17 cellular contexts compared by ENCODE assay signal in genomic region chr2:170997893-170998477, GRCh38.
DNase-seq lines count a peak whose midpoint lies in the region; ATAC-seq and TF ChIP-seq lines count a peak whose summit lies in the region.
"Had no signal": no experiment of that assay in that cellular context is flagged by ENCODE, and none has a peak within 500 bp of the region (broad histone marks: within the 10 kb centered on the region; RNA-seq: fewer than 3 reads in every experiment).

No MANE protein-coding gene starts in this region.

- H3K4me2 ChIP-seq in H9 (ENCODE audit: insufficient read depth, insufficient read length, low read length) = no peak overlapping the region
- H3K4me2 ChIP-seq: PC-9 had no signal

- no peak overlapping the region for H3K9ac ChIP-seq in H9 (ENCODE audit: extremely low read depth, insufficient read length, low read length)

- H4K20me1 ChIP-seq in H9 (ENCODE audit: control insufficient read depth, insufficient read depth, insufficient read length) = no peaks in the 10 kb centered on the region

- no peak overlapping the region for H2BK20ac ChIP-seq in H9 (ENCODE audit: low read depth, low read length, poor library complexity, severe bottlenecking)

- no peak overlapping the region for H4K91ac ChIP-seq in H9 (ENCODE audit: insufficient read length, low read depth, low read length)

- peak overlapping the region; percentile 51 for H3K27ac Mint-ChIP-seq in CD4-positive, alpha-beta T cell
- peak overlapping the region in 2 of 3 experiments; percentile 7 to 21; a peak in 3 of 7 replicates for H3K27ac Mint-ChIP-seq in H9
- H3K27ac Mint-ChIP-seq in memory B cell = peak overlapping the region; percentile 4
- no peak overlapping the region for H3K27ac Mint-ChIP-seq in MCF 10A (ENCODE audit: low read depth, unreplicated experiment)
- H3K27ac Mint-ChIP-seq: CD8-positive, alpha-beta T cell had no signal

- no peak overlapping the region for H3K56ac ChIP-seq in H9 (ENCODE audit: insufficient read length, low read depth, low read length)

- no peak for TF ChIP-seq CTCF in CD4-positive, alpha-beta T cell (IDR thresholded peaks at IDR 0.05)
- TF ChIP-seq CTCF in H9 (conservative IDR thresholded peaks at IDR 0.05) = no peak
- no peak for TF ChIP-seq CTCF in VCaP (conservative IDR thresholded peaks at IDR 0.05)
- TF ChIP-seq CTCF in MCF 10A (IDR thresholded peaks at IDR 0.05; ENCODE audit: unreplicated experiment) = no peak

- no peak overlapping the region for H3T11ph ChIP-seq in H9 (ENCODE audit: low read length)

- H3K23me2 ChIP-seq in H9 (ENCODE audit: insufficient read length, low read depth, low read length, poor library complexity, severe bottlenecking) = no peaks in the 10 kb centered on the region

- no peak overlapping the region for H2AK5ac ChIP-seq in H9 (ENCODE audit: insufficient read length, low read length)

- BruUV-seq in MCF 10A (replicated peaks; lab: Mats Ljungman, UMichigan) = no TSS peak

- H2BK5ac ChIP-seq in H9 (ENCODE audit: insufficient read length, low read length) = no peak overlapping the region

- no peak for ATAC-seq in CD4-positive, alpha-beta T cell (ENCODE audit: poor library complexity)
- no peak for ATAC-seq in memory B cell (ENCODE audit: low read depth)
- ATAC-seq in HG02870 (IDR thresholded peaks at IDR 0.05; ENCODE audit: unreplicated experiment) = no peak
- ATAC-seq: CD8-positive, alpha-beta T cell had no signal

- H3K18ac ChIP-seq in H9 (ENCODE audit: insufficient read length, low read depth, low read length) = no peak overlapping the region

- no peaks in the 10 kb centered on the region for H3K4me1 Mint-ChIP-seq in CD4-positive, alpha-beta T cell (ENCODE audit: low read depth)
- peaks cover 3 to 8% of the 10 kb centered on the region in 2 experiments; a peak in 3 of 4 replicates for H3K4me1 Mint-ChIP-seq in H9
- H3K4me1 Mint-ChIP-seq in memory B cell = no peaks in the 10 kb centered on the region
- H3K4me1 Mint-ChIP-seq in MCF 10A (ENCODE audit: insufficient read depth, unreplicated experiment) = no peaks in the 10 kb centered on the region

- H2AFZ ChIP-seq in H9 (ENCODE audit: low read length) = no peak overlapping the region
- H2AFZ ChIP-seq: PC-9 had no signal

- no peaks in the 10 kb centered on the region for H3K79me2 ChIP-seq in H9 (ENCODE audit: insufficient read depth, low read length)

- CTCF ChIA-PET in CD4-positive, alpha-beta T cell (lab: Charles Lee) = no interaction called here
- CTCF ChIA-PET in MCF 10A (lab: Yijun Ruan, JAX) = no interaction called here

- H3K27me3 ChIP-seq in CD4-positive, alpha-beta T cell (ENCODE audit: control insufficient read depth, insufficient read depth, low read length) = no peaks in the 10 kb centered on the region
- no peaks in the 10 kb centered on the region for H3K27me3 ChIP-seq in H9 (ENCODE audit: insufficient read depth, low read length)
- H3K27me3 ChIP-seq: MG63, SJSA1 had no signal

- no peak overlapping the region for H4K5ac ChIP-seq in H9 (ENCODE audit: insufficient read length, low read depth, low read length)

- no peaks in the 10 kb centered on the region for H3K9me3 Mint-ChIP-seq in CD4-positive, alpha-beta T cell
- H3K9me3 Mint-ChIP-seq in H9 = no peaks in the 10 kb centered on the region
- no peaks in the 10 kb centered on the region for H3K9me3 Mint-ChIP-seq in memory B cell
- H3K9me3 Mint-ChIP-seq in MCF 10A (ENCODE audit: unreplicated experiment) = no peaks in the 10 kb centered on the region
- H3K9me3 Mint-ChIP-seq: CD8-positive, alpha-beta T cell had no signal

- no peaks in the 10 kb centered on the region for H3K9me3 ChIP-seq in CD4-positive, alpha-beta T cell (ENCODE audit: control insufficient read depth, low read length)
- H3K9me3 ChIP-seq in H9 (ENCODE audit: control insufficient read depth, low read depth, low read length) = no peaks in the 10 kb centered on the region
- H3K9me3 ChIP-seq: MG63, SJSA1 had no signal

- POLR2A ChIA-PET in CD4-positive, alpha-beta T cell (lab: Charles Lee) = no interaction called here
- POLR2A ChIA-PET in MCF 10A (lab: Yijun Ruan, JAX) = no interaction called here

- no peaks in the 10 kb centered on the region for H3K27me3 Mint-ChIP-seq in CD4-positive, alpha-beta T cell
- H3K27me3 Mint-ChIP-seq in H9 (ENCODE audit: low read depth) (no peaks in the 10 kb centered on the region), memory B cell (no peaks in the 10 kb centered on the region), MCF 10A (ENCODE audit: insufficient read depth, unreplicated experiment) (no peaks in the 10 kb centered on the region)

- intact Hi-C loops in CD4-positive, alpha-beta T cell (cut with DNase I, micrococcal nuclease) = no loop called here
- intact Hi-C loops in MCF 10A (cut with micrococcal nuclease) = no loop called here

- H3K79me1 ChIP-seq in H9 (ENCODE audit: insufficient read depth, low read depth, low read length, poor library complexity, severe bottlenecking) = peaks cover 3% of the 10 kb centered on the region

- H3K23ac ChIP-seq in H9 (ENCODE audit: insufficient read length, low read depth, low read length) = no peak overlapping the region

- no peak overlapping the region for H2BK12ac ChIP-seq in H9 (ENCODE audit: insufficient read length, low read depth, low read length)

- H3K36me3 Mint-ChIP-seq in CD4-positive, alpha-beta T cell (ENCODE audit: low read depth) = peaks cover 83% of the 10 kb centered on the region
- peaks cover 16 to 71% (median 58%) of the 10 kb centered on the region in 3 experiments; a peak in 6 of 7 replicates for H3K36me3 Mint-ChIP-seq in H9 (ENCODE audit: insufficient read depth in 1 of 3, low read depth in 3 of 3)
- peaks cover 25% of the 10 kb centered on the region for H3K36me3 Mint-ChIP-seq in memory B cell
- H3K36me3 Mint-ChIP-seq in MCF 10A (ENCODE audit: insufficient read depth, unreplicated experiment) = peaks cover 52% of the 10 kb centered on the region

- H3K4ac ChIP-seq in H9 (ENCODE audit: low read depth, low read length) = no peak overlapping the region

- 100% methylated on average over 1 of the region's 5 CpGs for WGBS in H9 (ENCODE audit: extremely low coverage, insufficient read length, low lambda C conversion rate)

- DNase-seq in CD4-positive, alpha-beta T cell = no peak
- DNase-seq in H9 = no peak
- DNase-seq in memory B cell (ENCODE audit: low spot score in 2 of 2) = no peak
- no peak for DNase-seq in MCF 10A (ENCODE audit: unreplicated experiment)
- no peak for DNase-seq in DMS 273 treated with DMSO at 0.1 percent for 48 hours (lab: John Stamatoyannopoulos, UW)
- DNase-seq: CD8-positive, alpha-beta T cell; DMS79 treated with DMSO at 0.1 percent for 48 hours; GOT3; KG1; MG63; NCI-H1092; NCI-H187; NCI-H524; PC-9 had no signal

- H3K4me3 Mint-ChIP-seq in CD4-positive, alpha-beta T cell = no peak overlapping the region
- H3K4me3 Mint-ChIP-seq in H9 (no peak overlapping the region), memory B cell (no peak overlapping the region), MCF 10A (ENCODE audit: unreplicated experiment) (no peak overlapping the region)
- H3K4me3 Mint-ChIP-seq: CD8-positive, alpha-beta T cell had no signal

- H2BK15ac ChIP-seq in H9 (ENCODE audit: low read depth, low read length) = no peak overlapping the region

- no peaks in the 10 kb centered on the region for H3K4me1 ChIP-seq in H9 (ENCODE audit: insufficient read depth, low read length)
- H3K4me1 ChIP-seq: SJSA1 had no signal

- H3K27ac ChIP-seq in CD4-positive, alpha-beta T cell (ENCODE audit: low read depth, low read length) = no peak overlapping the region
- no peak overlapping the region for H3K27ac ChIP-seq in H9 (ENCODE audit: insufficient read length, low read depth, low read length)
- peak overlapping the region; percentile 75 for H3K27ac ChIP-seq in VCaP
- H3K27ac ChIP-seq: PC-9, SJSA1 had no signal

- H3K14ac ChIP-seq in H9 (ENCODE audit: insufficient read depth, low read length) = no peak overlapping the region

- no peak overlapping the region for H4K8ac ChIP-seq in H9 (replicated peaks; ENCODE audit: insufficient read length, low read depth, low read length)

- H2BK120ac ChIP-seq in H9 (ENCODE audit: low read depth, low read length, poor library complexity, severe bottlenecking) = no peak overlapping the region
